3 cellular contexts compared by ENCODE assay signal in the genomic region with DNA sequence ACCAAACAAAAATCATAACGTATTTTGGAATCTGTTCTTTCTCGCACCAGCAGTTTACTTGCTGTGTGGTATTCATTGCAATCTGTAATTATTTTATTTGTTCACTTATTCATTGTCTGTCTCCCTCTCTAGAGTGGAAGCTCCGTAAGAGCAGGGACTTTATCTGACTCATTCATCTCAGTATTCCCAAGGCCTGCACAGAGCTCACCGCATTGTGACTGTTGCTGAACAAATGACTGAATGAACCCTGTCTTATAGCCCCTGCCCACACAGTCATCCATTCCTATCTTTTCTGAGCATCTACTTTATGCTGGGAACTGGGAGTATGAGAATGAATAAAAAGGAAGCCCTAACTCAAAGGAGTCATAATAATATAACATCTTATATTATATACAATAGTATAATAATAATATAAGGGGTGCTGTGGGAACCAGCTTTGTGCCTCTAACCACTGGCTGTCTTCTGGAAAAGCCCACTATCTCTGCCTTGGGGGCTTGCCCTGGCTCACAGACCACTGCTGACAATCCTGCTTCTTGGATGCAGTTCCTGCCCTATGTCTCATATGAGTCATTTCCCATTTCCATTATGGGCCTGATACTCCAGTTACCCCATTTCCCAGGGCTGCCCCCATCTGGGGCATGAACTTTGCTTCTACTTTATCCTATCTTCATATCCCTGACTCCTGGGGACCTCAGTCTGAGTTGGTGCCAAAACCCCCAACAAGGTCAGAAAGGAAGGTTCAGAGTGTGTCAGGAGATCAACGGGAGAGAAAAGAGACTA.
A peak's percentile ranks its signal among the peaks of the same experiment; 100 is the strongest.
TF ChIP-seq lines count a peak whose summit lies in the region.

No MANE protein-coding gene starts in this region.

TF ChIP-seq in SK-N-SH, 30 proteins besides CTCF, POLR2A, EP300 and RAD21:
- peak; percentile 30; the same call in 1 of the 2 replicates for TF ChIP-seq FOSL2 (IDR thresholded peaks at IDR 0.05; ENCODE audit: borderline replicate concordance, low read depth)
- no peak for TF ChIP-seq EZH2phosphoT487 (IDR thresholded peaks at IDR 0.05; ENCODE audit: borderline replicate concordance, low read depth)

TF ChIP-seq in SK-N-SH treated with all-trans-retinoic acid at 6 μM for 48 hours, 23 proteins besides CTCF, POLR2A, EP300 and RAD21:
- TF ChIP-seq ZFP3 (CRISPR knock-in tag; IDR thresholded peaks at IDR 0.05) (no peak), OSR1 (CRISPR knock-in tag; IDR thresholded peaks at IDR 0.05) (no peak), CSRNP3 (CRISPR knock-in tag; IDR thresholded peaks at IDR 0.05) (no peak), ZC3H10 (CRISPR knock-in tag; IDR thresholded peaks at IDR 0.05) (no peak), ESRRG (CRISPR knock-in tag; IDR thresholded peaks at IDR 0.05) (no peak), ZNF565 (CRISPR knock-in tag; conservative IDR thresholded peaks at IDR 0.05; ENCODE audit: low read depth) (no peak), ARNTL (CRISPR knock-in tag; IDR thresholded peaks at IDR 0.05; ENCODE audit: borderline replicate concordance, low read depth) (no peak), ZNF8 (CRISPR knock-in tag; IDR thresholded peaks at IDR 0.05) (no peak), RARB (CRISPR knock-in tag; IDR thresholded peaks at IDR 0.05) (no peak), BACH2 (CRISPR knock-in tag; IDR thresholded peaks at IDR 0.05; ENCODE audit: borderline replicate concordance) (no peak)
- TF ChIP-seq, protein P1, sequence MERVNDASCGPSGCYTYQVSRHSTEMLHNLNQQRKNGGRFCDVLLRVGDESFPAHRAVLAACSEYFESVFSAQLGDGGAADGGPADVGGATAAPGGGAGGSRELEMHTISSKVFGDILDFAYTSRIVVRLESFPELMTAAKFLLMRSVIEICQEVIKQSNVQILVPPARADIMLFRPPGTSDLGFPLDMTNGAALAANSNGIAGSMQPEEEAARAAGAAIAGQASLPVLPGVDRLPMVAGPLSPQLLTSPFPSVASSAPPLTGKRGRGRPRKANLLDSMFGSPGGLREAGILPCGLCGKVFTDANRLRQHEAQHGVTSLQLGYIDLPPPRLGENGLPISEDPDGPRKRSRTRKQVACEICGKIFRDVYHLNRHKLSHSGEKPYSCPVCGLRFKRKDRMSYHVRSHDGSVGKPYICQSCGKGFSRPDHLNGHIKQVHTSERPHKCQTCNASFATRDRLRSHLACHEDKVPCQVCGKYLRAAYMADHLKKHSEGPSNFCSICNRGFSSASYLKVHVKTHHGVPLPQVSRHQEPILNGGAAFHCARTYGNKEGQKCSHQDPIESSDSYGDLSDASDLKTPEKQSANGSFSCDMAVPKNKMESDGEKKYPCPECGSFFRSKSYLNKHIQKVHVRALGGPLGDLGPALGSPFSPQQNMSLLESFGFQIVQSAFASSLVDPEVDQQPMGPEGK (CRISPR knock-in tag; IDR thresholded peaks at IDR 0.05; ENCODE audit: borderline replicate concordance), result no peak
- TF ChIP-seq, protein P2, sequence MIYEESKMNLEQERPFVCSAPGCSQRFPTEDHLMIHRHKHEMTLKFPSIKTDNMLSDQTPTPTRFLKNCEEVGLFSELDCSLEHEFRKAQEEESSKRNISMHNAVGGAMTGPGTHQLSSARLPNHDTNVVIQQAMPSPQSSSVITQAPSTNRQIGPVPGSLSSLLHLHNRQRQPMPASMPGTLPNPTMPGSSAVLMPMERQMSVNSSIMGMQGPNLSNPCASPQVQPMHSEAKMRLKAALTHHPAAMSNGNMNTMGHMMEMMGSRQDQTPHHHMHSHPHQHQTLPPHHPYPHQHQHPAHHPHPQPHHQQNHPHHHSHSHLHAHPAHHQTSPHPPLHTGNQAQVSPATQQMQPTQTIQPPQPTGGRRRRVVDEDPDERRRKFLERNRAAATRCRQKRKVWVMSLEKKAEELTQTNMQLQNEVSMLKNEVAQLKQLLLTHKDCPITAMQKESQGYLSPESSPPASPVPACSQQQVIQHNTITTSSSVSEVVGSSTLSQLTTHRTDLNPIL (CRISPR knock-in tag; IDR thresholded peaks at IDR 0.05; ENCODE audit: low read depth), result no peak
- TF ChIP-seq, protein P3, sequence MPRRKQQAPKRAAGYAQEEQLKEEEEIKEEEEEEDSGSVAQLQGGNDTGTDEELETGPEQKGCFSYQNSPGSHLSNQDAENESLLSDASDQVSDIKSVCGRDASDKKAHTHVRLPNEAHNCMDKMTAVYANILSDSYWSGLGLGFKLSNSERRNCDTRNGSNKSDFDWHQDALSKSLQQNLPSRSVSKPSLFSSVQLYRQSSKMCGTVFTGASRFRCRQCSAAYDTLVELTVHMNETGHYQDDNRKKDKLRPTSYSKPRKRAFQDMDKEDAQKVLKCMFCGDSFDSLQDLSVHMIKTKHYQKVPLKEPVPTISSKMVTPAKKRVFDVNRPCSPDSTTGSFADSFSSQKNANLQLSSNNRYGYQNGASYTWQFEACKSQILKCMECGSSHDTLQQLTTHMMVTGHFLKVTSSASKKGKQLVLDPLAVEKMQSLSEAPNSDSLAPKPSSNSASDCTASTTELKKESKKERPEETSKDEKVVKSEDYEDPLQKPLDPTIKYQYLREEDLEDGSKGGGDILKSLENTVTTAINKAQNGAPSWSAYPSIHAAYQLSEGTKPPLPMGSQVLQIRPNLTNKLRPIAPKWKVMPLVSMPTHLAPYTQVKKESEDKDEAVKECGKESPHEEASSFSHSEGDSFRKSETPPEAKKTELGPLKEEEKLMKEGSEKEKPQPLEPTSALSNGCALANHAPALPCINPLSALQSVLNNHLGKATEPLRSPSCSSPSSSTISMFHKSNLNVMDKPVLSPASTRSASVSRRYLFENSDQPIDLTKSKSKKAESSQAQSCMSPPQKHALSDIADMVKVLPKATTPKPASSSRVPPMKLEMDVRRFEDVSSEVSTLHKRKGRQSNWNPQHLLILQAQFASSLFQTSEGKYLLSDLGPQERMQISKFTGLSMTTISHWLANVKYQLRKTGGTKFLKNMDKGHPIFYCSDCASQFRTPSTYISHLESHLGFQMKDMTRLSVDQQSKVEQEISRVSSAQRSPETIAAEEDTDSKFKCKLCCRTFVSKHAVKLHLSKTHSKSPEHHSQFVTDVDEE (CRISPR knock-in tag; IDR thresholded peaks at IDR 0.05), result no peak
TF ChIP-seq in SK-N-SH treated with all-trans-retinoic acid at 6 μM for 48 hours: peak in this region for 0.

TF ChIP-seq in endothelial cell of umbilical vein, 7 proteins besides CTCF, POLR2A, EP300 and RAD21:
- peak; percentile 77 for TF ChIP-seq FOS (IDR thresholded peaks at IDR 0.05; ENCODE audit: borderline replicate concordance, insufficient read depth, low read length)
- TF ChIP-seq GATA2 (IDR thresholded peaks at IDR 0.05; ENCODE audit: insufficient read depth, insufficient read length, low read depth, low read length), result peak; percentile 50
- TF ChIP-seq JUN (IDR thresholded peaks at IDR 0.05; ENCODE audit: borderline replicate concordance, insufficient read depth, insufficient read length, low read depth), result peak; percentile 54
- TF ChIP-seq, protein P4, sequence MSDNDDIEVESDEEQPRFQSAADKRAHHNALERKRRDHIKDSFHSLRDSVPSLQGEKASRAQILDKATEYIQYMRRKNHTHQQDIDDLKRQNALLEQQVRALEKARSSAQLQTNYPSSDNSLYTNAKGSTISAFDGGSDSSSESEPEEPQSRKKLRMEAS (IDR thresholded peaks at IDR 0.05; ENCODE audit: insufficient read depth, insufficient read length), result no peak
- no peak for TF ChIP-seq EZH2 (IDR thresholded peaks at IDR 0.05; ENCODE audit: borderline replicate concordance, low read depth, low read length, severe bottlenecking)
- peak; percentile 46 for TF ChIP-seq POLR2AphosphoS5 (IDR thresholded peaks at IDR 0.05; ENCODE audit: insufficient read depth, low read depth, low read length)
- no peak for TF ChIP-seq MYC (IDR thresholded peaks at IDR 0.05; ENCODE audit: low read depth, low read length)
